Comparison of ENCODE assay signal across 19 cellular contexts in genomic region chr12:62924084-62924483, GRCh38.
"Had no signal": no experiment of that assay in that cellular context is flagged by ENCODE, and none has a peak within 500 bp of the region (broad histone marks: within the 10 kb centered on the region; RNA-seq: fewer than 3 reads in every experiment).

No MANE protein-coding gene starts in this region.

- H3K27me3 ChIP-seq: colonic mucosa, esophagus squamous epithelium, heart right ventricle, neutrophil, right atrium auricular region, sigmoid colon had no signal

- DNase-seq: central memory CD4-positive, alpha-beta T cell; colonic mucosa; effector memory CD4-positive, alpha-beta T cell; esophagus squamous epithelium; foreskin melanocyte; glutamatergic neuron; heart right ventricle; hippocampal formation; left cardiac atrium; left ventricle myocardium superior; lower lobe of right lung; natural killer cell; sigmoid colon; stimulated activated CD4-positive, alpha-beta T cell treated with anti-CD3 and anti-CD28 coated beads, Interleukin-4, amount 100 ng/mL, for 4 hours; stimulated activated naive CD8-positive, alpha-beta T cell treated with anti-CD3 and anti-CD28 coated beads, Interleukin-15, Interleukin-2, amounts not matched to agents 100 U/mL and 50 U/mL, for 24 hours had no signal

- ATAC-seq: heart right ventricle; left cardiac atrium; left ventricle myocardium superior; lower lobe of right lung; natural killer cell; stimulated activated memory B cell treated with anti-CD40 and anti-IgM and Interleukin-4, amounts not matched to agents 10 μg/mL and 1 μg/mL and 100 μg/mL, for 72 hours; stimulated activated naive CD8-positive, alpha-beta T cell treated with anti-CD3 and anti-CD28 coated beads, Interleukin-15, Interleukin-2, amounts not matched to agents 100 U/mL and 50 U/mL, for 24 hours had no signal

- H3K36me3 ChIP-seq: colonic mucosa, esophagus squamous epithelium, heart right ventricle, lower lobe of right lung, neutrophil, prostate gland, right atrium auricular region, sigmoid colon had no signal

- H3K4me1 ChIP-seq: colonic mucosa, esophagus squamous epithelium, lower lobe of right lung, sigmoid colon had no signal

- H3K9me3 ChIP-seq: colonic mucosa, esophagus squamous epithelium, heart right ventricle, lower lobe of right lung, neutrophil, prostate gland, right atrium auricular region, sigmoid colon had no signal

- H3K27ac ChIP-seq: colonic mucosa, esophagus squamous epithelium, heart right ventricle, lower lobe of right lung, neutrophil, right atrium auricular region, sigmoid colon had no signal

- H3K4me3 ChIP-seq: colonic mucosa, esophagus squamous epithelium, heart right ventricle, lower lobe of right lung, prostate gland, right atrium auricular region, sigmoid colon had no signal
